In the genomic region with DNA sequence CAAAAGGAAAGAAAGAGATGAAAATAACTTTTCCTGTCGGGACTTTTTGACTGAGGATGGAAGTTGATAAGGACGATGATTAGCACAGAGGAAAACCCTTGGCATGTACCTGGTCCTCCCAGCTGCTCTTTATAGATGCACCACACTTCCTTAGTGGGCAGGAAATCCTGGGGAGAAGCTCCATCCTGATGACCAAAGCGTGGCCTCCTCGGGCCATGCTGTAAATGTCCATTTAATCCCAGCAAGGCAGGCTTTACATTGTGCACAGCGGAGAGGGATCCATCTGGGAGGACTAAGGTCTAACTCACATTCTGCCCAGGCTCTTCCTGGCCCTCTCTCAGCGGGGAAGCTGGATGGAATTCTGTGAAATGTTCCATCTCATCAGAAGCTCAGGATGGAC, we compare ENCODE assay signal across 26 cellular contexts.
DNase-seq lines count a peak whose midpoint lies in the region; ATAC-seq and TF ChIP-seq lines count a peak whose summit lies in the region.
"Had no signal": no experiment of that assay in that cellular context is flagged by ENCODE, and none has a peak within 500 bp of the region (broad histone marks: within the 10 kb centered on the region; RNA-seq: fewer than 3 reads in every experiment).

No MANE protein-coding gene starts in this region.

- peak overlapping the region; percentile 90 to 91 for H3K27ac ChIP-seq in ascending aorta
- H3K27ac ChIP-seq in osteoblast (ENCODE audit: low read depth, low read length), result peak overlapping the region; percentile 67
- H3K27ac ChIP-seq in tibial artery, result peak overlapping the region; percentile 85 to 90
- H3K27ac ChIP-seq in PC-3 (ENCODE audit: low read length), result no peak overlapping the region
- no peak overlapping the region for H3K27ac ChIP-seq in right cardiac atrium (ENCODE audit: low read length)
- H3K27ac ChIP-seq: HL-60, KMS-11, PC-9 had no signal

- no peak overlapping the region for H2AFZ ChIP-seq in osteoblast (ENCODE audit: low read length)
- H2AFZ ChIP-seq in PC-3 (ENCODE audit: low read length), result no peak overlapping the region
- H2AFZ ChIP-seq: PC-9 had no signal

- H3K9me2 ChIP-seq in PC-3 (replicated peaks; ENCODE audit: low read length), result no peaks in the 10 kb centered on the region

- H3K9ac ChIP-seq in PC-3 (ENCODE audit: low read length), result no peak overlapping the region
- H3K9ac ChIP-seq: KMS-11 had no signal

- no peak overlapping the region for H3K27ac Mint-ChIP-seq in type B pancreatic cell
- H3K27ac Mint-ChIP-seq: stimulated activated naive B cell treated with anti-CD40 and anti-IgM and Interleukin-4, amounts not matched to agents 10 μg/mL and 1 μg/mL and 100 μg/mL, for 72 hours had no signal

- no peak overlapping the region for H3K4me3 Mint-ChIP-seq in type B pancreatic cell
- H3K4me3 Mint-ChIP-seq: stimulated activated naive B cell treated with anti-CD40 and anti-IgM and Interleukin-4, amounts not matched to agents 10 μg/mL and 1 μg/mL and 100 μg/mL, for 72 hours had no signal

- peak overlapping the region; percentile 49 for H3K4me2 ChIP-seq in osteoblast (ENCODE audit: insufficient read depth, low read length)
- no peak overlapping the region for H3K4me2 ChIP-seq in PC-3 (ENCODE audit: low read length)
- H3K4me2 ChIP-seq: KMS-11, PC-9 had no signal

- no peaks in the 10 kb centered on the region for H3K9me3 ChIP-seq in ascending aorta
- H3K9me3 ChIP-seq in osteoblast (ENCODE audit: low read depth, low read length), result no peaks in the 10 kb centered on the region
- no peaks in the 10 kb centered on the region for H3K9me3 ChIP-seq in tibial artery
- H3K9me3 ChIP-seq in PC-3 (ENCODE audit: low read length), result no peaks in the 10 kb centered on the region
- no peaks in the 10 kb centered on the region for H3K9me3 ChIP-seq in right cardiac atrium (ENCODE audit: control insufficient read depth, low read length)
- H3K9me3 ChIP-seq: body of pancreas had no signal

- H3K36me3 Mint-ChIP-seq in type B pancreatic cell, result peaks cover 14% of the 10 kb centered on the region
- H3K36me3 Mint-ChIP-seq: naive thymus-derived CD4-positive, alpha-beta T cell; stimulated activated naive B cell treated with anti-CD40 and anti-IgM and Interleukin-4, amounts not matched to agents 10 μg/mL and 1 μg/mL and 100 μg/mL, for 72 hours had no signal

- H3K4me1 ChIP-seq in ascending aorta (peaks cover 24 to 56% of the 10 kb centered on the region in 2 donors), osteoblast (ENCODE audit: insufficient read depth, low read length) (peaks cover 42% of the 10 kb centered on the region), tibial artery (peaks cover 0 to 98% (median 68%) of the 10 kb centered on the region in 4 donors), PC-3 (ENCODE audit: insufficient read depth, low read length) (no peaks in the 10 kb centered on the region), right cardiac atrium (ENCODE audit: control insufficient read depth, insufficient read depth, low read length) (peaks cover 21% of the 10 kb centered on the region)
- H3K4me1 ChIP-seq: body of pancreas had no signal

- CTCF ChIA-PET in PC-3 (lab: Charles Lee), result no interaction called here

- H4K20me1 ChIP-seq in osteoblast (ENCODE audit: insufficient read depth, low read length) (peaks cover 2% of the 10 kb centered on the region), PC-3 (ENCODE audit: low read length) (no peaks in the 10 kb centered on the region)

- no peaks in the 10 kb centered on the region for H3K27me3 ChIP-seq in ascending aorta
- H3K27me3 ChIP-seq in osteoblast (ENCODE audit: insufficient read depth, low read length), result no peaks in the 10 kb centered on the region
- no peaks in the 10 kb centered on the region for H3K27me3 ChIP-seq in tibial artery
- H3K27me3 ChIP-seq in PC-3 (ENCODE audit: low read length), result no peaks in the 10 kb centered on the region
- no peaks in the 10 kb centered on the region for H3K27me3 ChIP-seq in right cardiac atrium (ENCODE audit: control insufficient read depth, insufficient read depth)
- H3K27me3 ChIP-seq: body of pancreas had no signal

- POLR2A ChIA-PET in PC-3 (lab: Charles Lee; ENCODE audit: unreplicated experiment), result no interaction called here

- H3K9me3 Mint-ChIP-seq in type B pancreatic cell, result no peaks in the 10 kb centered on the region
- H3K9me3 Mint-ChIP-seq: stimulated activated naive B cell treated with anti-CD40 and anti-IgM and Interleukin-4, amounts not matched to agents 10 μg/mL and 1 μg/mL and 100 μg/mL, for 72 hours had no signal

- H3K4me3 ChIP-seq in ascending aorta (no peak overlapping the region), fibroblast of villous mesenchyme (ENCODE audit: low read depth, low read length) (no peak overlapping the region), osteoblast (ENCODE audit: insufficient read depth, low read length) (no peak overlapping the region), tibial artery (no peak overlapping the region), PC-3 (ENCODE audit: low read length) (no peak overlapping the region), right cardiac atrium (ENCODE audit: low read length) (no peak overlapping the region)
- H3K4me3 ChIP-seq: body of pancreas, GM12878, PC-9 had no signal

- 60% methylated on average over 6 of the region's 6 CpGs for WGBS in right cardiac atrium

- H3K4me1 Mint-ChIP-seq in type B pancreatic cell (ENCODE audit: unreplicated experiment), result no peaks in the 10 kb centered on the region

- H3K36me3 ChIP-seq in ascending aorta, result peaks cover 3 to 8% of the 10 kb centered on the region in 2 donors
- peaks cover 35% of the 10 kb centered on the region for H3K36me3 ChIP-seq in osteoblast (ENCODE audit: insufficient read depth, low read length)
- peaks cover 3 to 11% (median 3%) of the 10 kb centered on the region in 3 donors for H3K36me3 ChIP-seq in tibial artery
- no peaks in the 10 kb centered on the region for H3K36me3 ChIP-seq in PC-3 (ENCODE audit: low read depth, low read length)

- intact Hi-C loops in ascending aorta (cut with DNase I) (loop anchor here (2.0 kb wide), 1 partner anchor 14 kb away; no protein-coding TSS in a partner anchor), tibial artery (cut with DNase I; ENCODE audit: low total_unique reads) (no loop called here), PC-3 (cut with micrococcal nuclease) (no loop called here), right cardiac atrium (cut with DNase I) (loop anchor here in 1 of 4 donors (5.0 kb wide), 1 partner anchor 198 kb away; no protein-coding TSS in a partner anchor)

- peaks cover 5% of the 10 kb centered on the region for H3K79me2 ChIP-seq in osteoblast (ENCODE audit: insufficient read depth, low read length)
- H3K79me2 ChIP-seq in PC-3 (ENCODE audit: low read length), result no peaks in the 10 kb centered on the region

- DNase-seq in ascending aorta (ENCODE audit: low spot score in 2 of 2) (no peak), fibroblast of villous mesenchyme (ENCODE audit: low read depth) (peak; percentile 62), osteoblast (ENCODE audit: insufficient read length, low spot score, missing footprints) (no peak), tibial artery (no peak), PC-3 (no peak), right cardiac atrium (no peak), type B pancreatic cell (ENCODE audit: extremely low spot score, unreplicated experiment) (no peak)
- DNase-seq: activated CD4-positive, alpha-beta T cell treated with anti-CD3 and anti-CD28 coated beads, Interleukin-2, amount 50 U/mL, for 48 hours; activated CD4-positive, CD25-positive, alpha-beta regulatory T cell treated with anti-CD3 and anti-CD28 coated beads, Interleukin-2, amount 50 U/mL, for 72 hours; activated naive CD4-positive, alpha-beta T cell treated with Interleukin-2 at 50 U/mL for 16 hours; body of pancreas; cerebellar nuclear complex; DMS153; H7; MM.1S; naive thymus-derived CD4-positive, alpha-beta T cell; NCI-H1930; NCI-H526; NK-92 treated with Interleukin-12 subunit alpha and Interleukin-12 subunit beta, amount 100 ng/mL, for 24 hours; nucleus accumbens; PC-9; SHP77; stimulated activated naive B cell treated with anti-CD40 and anti-IgM and Interleukin-4, amounts not matched to agents 10 μg/mL and 1 μg/mL and 100 μg/mL, for 72 hours had no signal

- BruUV-seq in PC-3 (replicated peaks; lab: Mats Ljungman, UMichigan), result no TSS peak

- H3K27me3 Mint-ChIP-seq in type B pancreatic cell, result no peaks in the 10 kb centered on the region

- TF ChIP-seq CTCF in ascending aorta (IDR thresholded peaks at IDR 0.05) (no peak), fibroblast of villous mesenchyme (IDR thresholded peaks at IDR 0.05; ENCODE audit: insufficient read depth, low read depth, low read length) (no peak), osteoblast (IDR thresholded peaks at IDR 0.05; ENCODE audit: extremely low read depth, low read depth, low read length) (no peak), tibial artery (IDR thresholded peaks at IDR 0.05) (no peak), PC-3 (conservative IDR thresholded peaks at IDR 0.05; ENCODE audit: low read depth, low read length) (no peak), type B pancreatic cell (conservative IDR thresholded peaks at IDR 0.05) (no peak)

- ATAC-seq in PC-3, result no peak
- no peak for ATAC-seq in right cardiac atrium
- ATAC-seq: body of pancreas; GM12878; naive thymus-derived CD4-positive, alpha-beta T cell; stimulated activated naive B cell treated with anti-CD40 and anti-IgM and Interleukin-4, amounts not matched to agents 10 μg/mL and 1 μg/mL and 100 μg/mL, for 72 hours had no signal

- H3F3A ChIP-seq in PC-3 (ENCODE audit: low read length, unreplicated experiment), result no peaks in the 10 kb centered on the region

Comparison
In these comparisons a context has a peak if more than half of its experiments do, and no peak if none do; other contexts are left out.
1. H3K27ac ChIP-seq: peak in ascending aorta (2 of 2), osteoblast (single experiment) and tibial artery (2 of 2); none in PC-3 (single experiment) and right cardiac atrium (single experiment).